Comparison of ENCODE assay signal across 1 cellular context in the genomic region with DNA sequence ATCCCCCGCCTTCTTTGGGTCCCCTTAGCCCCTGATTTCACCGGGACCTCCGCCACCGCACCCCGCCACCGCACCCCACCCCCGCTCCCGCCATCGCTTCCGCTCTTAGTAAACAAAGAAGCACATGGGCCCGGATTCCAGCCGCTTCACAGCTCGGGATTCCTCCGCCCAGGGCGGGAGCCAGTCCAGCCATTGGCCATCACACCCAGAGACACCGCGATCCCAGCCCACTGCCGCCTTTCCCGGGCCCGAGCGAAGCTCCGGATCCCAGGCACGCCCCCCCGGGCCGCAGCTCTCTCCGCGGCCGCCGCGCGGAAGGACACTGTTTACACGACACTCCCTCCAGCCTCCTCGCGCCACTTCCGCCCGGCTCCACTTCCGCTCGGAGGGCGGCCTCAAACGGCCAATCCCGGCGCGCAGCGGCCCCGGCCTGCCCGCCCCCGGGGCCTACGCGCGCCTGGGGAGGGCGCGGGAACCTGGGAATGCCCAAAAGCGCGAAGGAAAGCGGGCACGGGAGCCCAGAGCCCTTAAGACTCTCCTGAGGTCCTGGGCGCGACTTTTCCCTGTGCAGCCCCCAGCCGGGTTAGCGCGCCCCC.
TF ChIP-seq lines count a peak whose summit lies in the region.

No MANE protein-coding gene starts in this region.

TF ChIP-seq in GM23338, 12 proteins besides CTCF, POLR2A, EP300 and RAD21:
- TF ChIP-seq, protein P1, sequence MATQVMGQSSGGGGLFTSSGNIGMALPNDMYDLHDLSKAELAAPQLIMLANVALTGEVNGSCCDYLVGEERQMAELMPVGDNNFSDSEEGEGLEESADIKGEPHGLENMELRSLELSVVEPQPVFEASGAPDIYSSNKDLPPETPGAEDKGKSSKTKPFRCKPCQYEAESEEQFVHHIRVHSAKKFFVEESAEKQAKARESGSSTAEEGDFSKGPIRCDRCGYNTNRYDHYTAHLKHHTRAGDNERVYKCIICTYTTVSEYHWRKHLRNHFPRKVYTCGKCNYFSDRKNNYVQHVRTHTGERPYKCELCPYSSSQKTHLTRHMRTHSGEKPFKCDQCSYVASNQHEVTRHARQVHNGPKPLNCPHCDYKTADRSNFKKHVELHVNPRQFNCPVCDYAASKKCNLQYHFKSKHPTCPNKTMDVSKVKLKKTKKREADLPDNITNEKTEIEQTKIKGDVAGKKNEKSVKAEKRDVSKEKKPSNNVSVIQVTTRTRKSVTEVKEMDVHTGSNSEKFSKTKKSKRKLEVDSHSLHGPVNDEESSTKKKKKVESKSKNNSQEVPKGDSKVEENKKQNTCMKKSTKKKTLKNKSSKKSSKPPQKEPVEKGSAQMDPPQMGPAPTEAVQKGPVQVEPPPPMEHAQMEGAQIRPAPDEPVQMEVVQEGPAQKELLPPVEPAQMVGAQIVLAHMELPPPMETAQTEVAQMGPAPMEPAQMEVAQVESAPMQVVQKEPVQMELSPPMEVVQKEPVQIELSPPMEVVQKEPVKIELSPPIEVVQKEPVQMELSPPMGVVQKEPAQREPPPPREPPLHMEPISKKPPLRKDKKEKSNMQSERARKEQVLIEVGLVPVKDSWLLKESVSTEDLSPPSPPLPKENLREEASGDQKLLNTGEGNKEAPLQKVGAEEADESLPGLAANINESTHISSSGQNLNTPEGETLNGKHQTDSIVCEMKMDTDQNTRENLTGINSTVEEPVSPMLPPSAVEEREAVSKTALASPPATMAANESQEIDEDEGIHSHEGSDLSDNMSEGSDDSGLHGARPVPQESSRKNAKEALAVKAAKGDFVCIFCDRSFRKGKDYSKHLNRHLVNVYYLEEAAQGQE (IDR thresholded peaks at IDR 0.05; ENCODE audit: unreplicated experiment) = no peak
- TF ChIP-seq CREB1 (CRISPR knock-in tag; IDR thresholded peaks at IDR 0.05; ENCODE audit: low read depth) (peak; percentile 82), STAT1 (IDR thresholded peaks at IDR 0.05; ENCODE audit: unreplicated experiment) (no peak)
- TF ChIP-seq, protein P2, sequence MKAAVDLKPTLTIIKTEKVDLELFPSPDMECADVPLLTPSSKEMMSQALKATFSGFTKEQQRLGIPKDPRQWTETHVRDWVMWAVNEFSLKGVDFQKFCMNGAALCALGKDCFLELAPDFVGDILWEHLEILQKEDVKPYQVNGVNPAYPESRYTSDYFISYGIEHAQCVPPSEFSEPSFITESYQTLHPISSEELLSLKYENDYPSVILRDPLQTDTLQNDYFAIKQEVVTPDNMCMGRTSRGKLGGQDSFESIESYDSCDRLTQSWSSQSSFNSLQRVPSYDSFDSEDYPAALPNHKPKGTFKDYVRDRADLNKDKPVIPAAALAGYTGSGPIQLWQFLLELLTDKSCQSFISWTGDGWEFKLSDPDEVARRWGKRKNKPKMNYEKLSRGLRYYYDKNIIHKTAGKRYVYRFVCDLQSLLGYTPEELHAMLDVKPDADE (IDR thresholded peaks at IDR 0.05) = peak; percentile 77; the same call in 1 of the 2 replicates
- TF ChIP-seq, protein P3, sequence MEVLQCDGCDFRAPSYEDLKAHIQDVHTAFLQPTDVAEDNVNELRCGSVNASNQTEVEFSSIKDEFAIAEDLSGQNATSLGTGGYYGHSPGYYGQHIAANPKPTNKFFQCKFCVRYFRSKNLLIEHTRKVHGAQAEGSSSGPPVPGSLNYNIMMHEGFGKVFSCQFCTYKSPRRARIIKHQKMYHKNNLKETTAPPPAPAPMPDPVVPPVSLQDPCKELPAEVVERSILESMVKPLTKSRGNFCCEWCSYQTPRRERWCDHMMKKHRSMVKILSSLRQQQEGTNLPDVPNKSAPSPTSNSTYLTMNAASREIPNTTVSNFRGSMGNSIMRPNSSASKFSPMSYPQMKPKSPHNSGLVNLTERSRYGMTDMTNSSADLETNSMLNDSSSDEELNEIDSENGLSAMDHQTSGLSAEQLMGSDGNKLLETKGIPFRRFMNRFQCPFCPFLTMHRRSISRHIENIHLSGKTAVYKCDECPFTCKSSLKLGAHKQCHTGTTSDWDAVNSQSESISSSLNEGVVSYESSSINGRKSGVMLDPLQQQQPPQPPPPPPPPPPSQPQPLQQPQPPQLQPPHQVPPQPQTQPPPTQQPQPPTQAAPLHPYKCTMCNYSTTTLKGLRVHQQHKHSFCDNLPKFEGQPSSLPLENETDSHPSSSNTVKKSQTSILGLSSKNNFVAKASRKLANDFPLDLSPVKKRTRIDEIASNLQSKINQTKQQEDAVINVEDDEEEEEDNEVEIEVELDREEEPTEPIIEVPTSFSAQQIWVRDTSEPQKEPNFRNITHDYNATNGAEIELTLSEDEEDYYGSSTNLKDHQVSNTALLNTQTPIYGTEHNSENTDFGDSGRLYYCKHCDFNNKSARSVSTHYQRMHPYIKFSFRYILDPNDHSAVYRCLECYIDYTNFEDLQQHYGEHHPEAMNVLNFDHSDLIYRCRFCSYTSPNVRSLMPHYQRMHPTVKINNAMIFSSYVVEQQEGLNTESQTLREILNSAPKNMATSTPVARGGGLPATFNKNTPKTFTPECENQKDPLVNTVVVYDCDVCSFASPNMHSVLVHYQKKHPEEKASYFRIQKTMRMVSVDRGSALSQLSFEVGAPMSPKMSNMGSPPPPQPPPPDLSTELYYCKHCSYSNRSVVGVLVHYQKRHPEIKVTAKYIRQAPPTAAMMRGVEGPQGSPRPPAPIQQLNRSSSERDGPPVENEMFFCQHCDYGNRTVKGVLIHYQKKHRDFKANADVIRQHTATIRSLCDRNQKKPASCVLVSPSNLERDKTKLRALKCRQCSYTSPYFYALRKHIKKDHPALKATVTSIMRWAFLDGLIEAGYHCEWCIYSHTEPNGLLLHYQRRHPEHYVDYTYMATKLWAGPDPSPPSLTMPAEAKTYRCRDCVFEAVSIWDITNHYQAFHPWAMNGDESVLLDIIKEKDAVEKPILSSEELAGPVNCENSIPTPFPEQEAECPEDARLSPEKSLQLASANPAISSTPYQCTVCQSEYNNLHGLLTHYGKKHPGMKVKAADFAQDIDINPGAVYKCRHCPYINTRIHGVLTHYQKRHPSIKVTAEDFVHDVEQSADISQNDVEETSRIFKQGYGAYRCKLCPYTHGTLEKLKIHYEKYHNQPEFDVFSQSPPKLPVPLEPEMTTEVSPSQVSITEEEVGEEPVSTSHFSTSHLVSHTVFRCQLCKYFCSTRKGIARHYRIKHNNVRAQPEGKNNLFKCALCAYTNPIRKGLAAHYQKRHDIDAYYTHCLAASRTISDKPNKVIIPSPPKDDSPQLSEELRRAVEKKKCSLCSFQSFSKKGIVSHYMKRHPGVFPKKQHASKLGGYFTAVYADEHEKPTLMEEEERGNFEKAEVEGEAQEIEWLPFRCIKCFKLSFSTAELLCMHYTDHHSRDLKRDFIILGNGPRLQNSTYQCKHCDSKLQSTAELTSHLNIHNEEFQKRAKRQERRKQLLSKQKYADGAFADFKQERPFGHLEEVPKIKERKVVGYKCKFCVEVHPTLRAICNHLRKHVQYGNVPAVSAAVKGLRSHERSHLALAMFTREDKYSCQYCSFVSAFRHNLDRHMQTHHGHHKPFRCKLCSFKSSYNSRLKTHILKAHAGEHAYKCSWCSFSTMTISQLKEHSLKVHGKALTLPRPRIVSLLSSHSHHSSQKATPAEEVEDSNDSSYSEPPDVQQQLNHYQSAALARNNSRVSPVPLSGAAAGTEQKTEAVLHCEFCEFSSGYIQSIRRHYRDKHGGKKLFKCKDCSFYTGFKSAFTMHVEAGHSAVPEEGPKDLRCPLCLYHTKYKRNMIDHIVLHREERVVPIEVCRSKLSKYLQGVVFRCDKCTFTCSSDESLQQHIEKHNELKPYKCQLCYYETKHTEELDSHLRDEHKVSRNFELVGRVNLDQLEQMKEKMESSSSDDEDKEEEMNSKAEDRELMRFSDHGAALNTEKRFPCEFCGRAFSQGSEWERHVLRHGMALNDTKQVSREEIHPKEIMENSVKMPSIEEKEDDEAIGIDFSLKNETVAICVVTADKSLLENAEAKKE (CRISPR knock-in tag; IDR thresholded peaks at IDR 0.05) = no peak
